In genomic region chr11:119586181-119586580, GRCh38 we compare ENCODE assay signal across 23 cellular contexts.
"Had no signal": no experiment of that assay in that cellular context is flagged by ENCODE, and none has a peak within 500 bp of the region (broad histone marks: within the 10 kb centered on the region; RNA-seq: fewer than 3 reads in every experiment).

No MANE protein-coding gene starts in this region.

- H3K27me3 ChIP-seq: ascending aorta had no signal

- H3K9me3 ChIP-seq: adrenal gland, ascending aorta, spleen, suprapubic skin, tibial artery had no signal

- H3K36me3 ChIP-seq: adrenal gland, ascending aorta, brain microvascular endothelial cell, spleen, suprapubic skin, tibial artery had no signal

- H3K36me3 Mint-ChIP-seq: activated naive CD8-positive, alpha-beta T cell; mesothelial cell of epicardium had no signal

- H3K4me3 ChIP-seq: adrenal gland, ascending aorta, spleen, suprapubic skin, tibial artery had no signal

- DNase-seq: activated CD4-positive, alpha-beta T cell treated with anti-CD3 and anti-CD28 coated beads for 48 hours; activated CD4-positive, alpha-beta T cell treated with anti-CD3 and anti-CD28 coated beads, Interleukin-2, amount 50 U/mL, for 48 hours; activated CD8-positive, alpha-beta memory T cell treated with anti-CD3 and anti-CD28 coated beads for 24 hours; activated effector memory CD4-positive, alpha-beta T cell treated with Interleukin-2 at 50 U/mL for 16 hours; activated naive CD4-positive, alpha-beta T cell treated with Interleukin-2 at 50 U/mL for 16 hours; adrenal gland; brain microvascular endothelial cell; foreskin fibroblast; hippocampal formation; kidney; naive B cell; posterior cingulate gyrus; right cardiac atrium; spleen; stimulated activated naive CD4-positive, alpha-beta T cell; T-helper 1 cell; T-helper 9 cell; tibial artery had no signal

- H3K4me3 Mint-ChIP-seq: activated naive CD8-positive, alpha-beta T cell had no signal

- H3K27ac Mint-ChIP-seq: activated naive CD8-positive, alpha-beta T cell; mesothelial cell of epicardium; naive B cell had no signal

- H3K27ac ChIP-seq: adrenal gland, ascending aorta, brain microvascular endothelial cell, spleen, tibial artery, VCaP had no signal
